1 cellular context compared by ENCODE assay signal in genomic region chr12:47017901-47018479, GRCh38.
TF ChIP-seq lines count a peak whose summit lies in the region.

No MANE protein-coding gene starts in this region.

TF ChIP-seq in SK-N-SH, 30 proteins besides CTCF, POLR2A, EP300 and RAD21 (continued from another document):
- TF ChIP-seq FOSL2 (IDR thresholded peaks at IDR 0.05; ENCODE audit: borderline replicate concordance, low read depth) = no peak
- no peak for TF ChIP-seq TEAD4 (IDR thresholded peaks at IDR 0.05; ENCODE audit: borderline replicate concordance, insufficient read depth)
- TF ChIP-seq GATA2 (CRISPR knock-in tag; IDR thresholded peaks at IDR 0.05) = no peak
- 0 out of 2 replicates have a peak, but pooled peaks have one; percentile 23 for TF ChIP-seq RXRA (IDR thresholded peaks at IDR 0.05; ENCODE audit: borderline replicate concordance, low read depth)
- TF ChIP-seq ZBTB33 (IDR thresholded peaks at IDR 0.05; ENCODE audit: borderline replicate concordance, low read depth) = no peak
- TF ChIP-seq USF1 (IDR thresholded peaks at IDR 0.05; ENCODE audit: borderline replicate concordance, low read depth) = no peak
- TF ChIP-seq USF2 (IDR thresholded peaks at IDR 0.05; ENCODE audit: borderline replicate concordance, low read depth, low read length) = no peak
- TF ChIP-seq MEF2A (IDR thresholded peaks at IDR 0.05; ENCODE audit: borderline replicate concordance, low read depth) = no peak
- TF ChIP-seq NRF1 (IDR thresholded peaks at IDR 0.05; ENCODE audit: low read depth, low read length) = no peak
- TF ChIP-seq IRF3 (IDR thresholded peaks at IDR 0.05; ENCODE audit: low read depth, low read length) = no peak
- TF ChIP-seq TCF12 (IDR thresholded peaks at IDR 0.05) = peak; percentile 28; the same call in 1 of the 2 replicates
